8 cellular contexts compared by ENCODE assay signal in genomic region chr22:37019309-37020191, GRCh38.
DNase-seq lines count a peak whose midpoint lies in the region; ATAC-seq lines count a peak whose summit lies in the region.

Gene MPST, plus strand, starts transcription at chr22:37019742. Its CDS starts 95 bp downstream, at chr22:37019837.
Gene TST, minus strand, starts transcription at chr22:37019447. Its CDS starts 715 bp downstream, at chr22:37018732.

- ATAC-seq in HG02610 (IDR thresholded peaks at IDR 0.05; ENCODE audit: unreplicated experiment), result peak; percentile 66

- H3K9ac ChIP-seq in endocrine pancreas (ENCODE audit: control insufficient read depth, insufficient read depth, low read length), result peak within 1 kb of the TSS; percentile 75

- no peaks in the 10 kb centered on the region for H3K9me3 ChIP-seq in endocrine pancreas (ENCODE audit: control insufficient read depth, low read length)

- no peaks in the 10 kb centered on the region for H3K36me3 ChIP-seq in endocrine pancreas (ENCODE audit: control insufficient read depth, insufficient read depth, low read length)

- no peaks in the 10 kb centered on the region for H3K4me1 ChIP-seq in endocrine pancreas (ENCODE audit: control insufficient read depth, insufficient read depth, low read length)

- H3K27me3 ChIP-seq in endocrine pancreas (ENCODE audit: control insufficient read depth, insufficient read depth, low read length), result no peaks in the 10 kb centered on the region

- DNase-seq in NCI-H1417 (lab: John Stamatoyannopoulos, UW), result peak; percentile 49 to 74 (median 69)
- no peak for DNase-seq in NCI-H1417 treated with DMSO at 0.1 percent for 48 hours (lab: John Stamatoyannopoulos, UW)
- peak; percentile 57 for DNase-seq in NCI-H2171 treated with DMSO at 0.1 percent for 48 hours (lab: John Stamatoyannopoulos, UW)
- peak; percentile 37 for DNase-seq in activated CD4-positive, alpha-beta T cell treated with anti-CD3 and anti-CD28 coated beads, Interleukin-2, amount 50 U/mL, for 1 hour
- peak; percentile 87 for DNase-seq in medulla oblongata (ENCODE audit: extremely low spot score)
- DNase-seq in stimulated activated CD8-positive, alpha-beta memory T cell treated with anti-CD3 and anti-CD28 coated beads, Interleukin-4, amount 100 ng/mL, for 24 hours (ENCODE audit: low read depth), result peak; percentile 22

- peak within 1 kb of the TSS; percentile 41 for H3K4me3 ChIP-seq in endocrine pancreas (ENCODE audit: control insufficient read depth, insufficient read depth, low read length)
